Comparison of ENCODE assay signal across 18 cellular contexts in the genomic region with DNA sequence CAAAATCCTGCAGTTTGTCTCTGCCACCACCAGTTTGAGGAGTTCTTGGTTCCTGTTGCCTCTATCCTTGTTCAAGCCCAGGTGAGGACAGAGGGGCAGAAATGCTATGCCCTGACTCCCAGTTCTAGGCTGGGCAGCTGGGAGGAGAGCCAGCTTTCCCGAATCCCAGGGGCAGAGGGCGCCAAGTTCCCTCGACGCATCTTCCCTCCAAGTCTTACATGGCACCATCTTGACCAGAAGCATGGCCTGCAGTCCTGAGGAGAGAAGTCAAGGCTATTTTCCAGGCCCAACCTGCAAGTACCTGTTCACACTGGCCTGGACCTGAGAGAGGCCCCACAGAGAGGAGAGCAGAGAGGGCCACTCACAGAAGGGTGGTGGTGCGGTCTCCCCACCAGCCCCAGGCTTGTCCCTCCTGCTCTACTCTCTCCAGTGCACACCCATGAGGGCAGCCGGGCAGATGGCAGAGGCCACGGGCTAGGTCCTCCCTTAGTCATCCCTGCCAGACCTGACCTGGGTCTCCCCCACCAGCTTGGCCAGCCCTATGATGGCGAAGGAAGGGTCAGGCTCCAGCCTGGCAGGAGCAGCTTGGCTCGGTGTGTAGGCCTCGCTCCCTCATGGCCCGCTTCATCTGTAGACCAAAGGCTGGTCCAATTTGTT.
A peak's percentile ranks its signal among the peaks of the same experiment; 100 is the strongest.
DNase-seq lines count a peak whose midpoint lies in the region; ATAC-seq, FAIRE-seq and TF ChIP-seq lines count a peak whose summit lies in the region.
"Had no signal": no experiment of that assay in that cellular context is flagged by ENCODE, and none has a peak within 500 bp of the region (broad histone marks: within the 10 kb centered on the region; RNA-seq: fewer than 3 reads in every experiment).

No MANE protein-coding gene starts in this region.

- no peaks in the 10 kb centered on the region for H3K9me3 ChIP-seq in K562 (replicated peaks; ENCODE audit: control insufficient read depth, insufficient read depth, low read depth, low read length)
- no peaks in the 10 kb centered on the region for H3K9me3 ChIP-seq in H1 (ENCODE audit: insufficient read depth in 2 of 2, low read depth in 1 of 2, low read length in 1 of 2)

- no peaks in the 10 kb centered on the region for H3K27me3 Mint-ChIP-seq in neural crest cell (ENCODE audit: low read depth)
- H3K27me3 Mint-ChIP-seq in type B pancreatic cell, result peaks cover 19% of the 10 kb centered on the region

- CTCF ChIA-PET in K562 (lab: Yijun Ruan, JAX; ENCODE audit: low intra/inter-chr PET ratio) (interaction anchor here (0.7 kb wide), 1 partner anchor 145 kb away, joined by 3 read pairs; no protein-coding TSS in a partner anchor), H1 (lab: Charles Lee; ENCODE audit: partially characterized antibody) (interaction anchor here (0.8 to 1.2 kb wide), 8 partner anchors 9 to 141 kb away, joined by 3 to 5 read pairs (median 3); a partner anchor contains a TSS)

- no peaks in the 10 kb centered on the region for H3K79me1 ChIP-seq in H1 (ENCODE audit: low read depth, low read length)

- no peak overlapping the region for H2BK5ac ChIP-seq in H1 (ENCODE audit: low read depth, low read length)

- ATAC-seq in K562, result no peak

- H3K36me3 Mint-ChIP-seq in neural crest cell (ENCODE audit: low read depth) (no peaks in the 10 kb centered on the region), type B pancreatic cell (no peaks in the 10 kb centered on the region)

- H3K9ac ChIP-seq in K562 (ENCODE audit: insufficient read depth in 1 of 2, low read depth in 2 of 2, low read length in 2 of 2), result 0 out of 4 replicates have a peak overlapping the region, but pooled peaks of 1 of the 2 experiments have one; percentile 20
- no peak overlapping the region for H3K9ac ChIP-seq in H1 (replicated peaks in 1 of 4; ENCODE audit: extremely low read depth in 1 of 4, low read depth in 3 of 4, low read length in 3 of 4)

- H3K27me3 ChIP-seq in K562 (ENCODE audit: control insufficient read depth in 2 of 2, insufficient read depth in 2 of 2, low read length in 2 of 2), result no peaks in the 10 kb centered on the region
- H3K27me3 ChIP-seq in H1 (replicated peaks in 1 of 4; ENCODE audit: control insufficient read depth in 3 of 4, extremely low read depth in 1 of 4, insufficient read depth in 3 of 4, low read length in 3 of 4), result peaks cover 0 to 8% (median 4%) of the 10 kb centered on the region in 4 experiments; a peak in 4 of 7 replicates

- in situ Hi-C loops in K562 (cut with MboI), result no loop called here
- in situ Hi-C loops in GM13976 (cut with MboI; ENCODE audit: low sequenced_read_pairs, unreplicated experiment), result no loop called here

- intact Hi-C loops in K562 (cut with micrococcal nuclease), result no loop called here

- TF ChIP-seq POLR2A in K562 (conservative IDR thresholded peaks at IDR 0.05) (no peak), H1 (IDR thresholded peaks at IDR 0.05; ENCODE audit: control extremely low read depth in 1 of 2, low read depth in 2 of 2, low read length in 2 of 2) (no peak)

- no peak overlapping the region for H3K27ac Mint-ChIP-seq in neural crest cell (ENCODE audit: unreplicated experiment)
- no peak overlapping the region for H3K27ac Mint-ChIP-seq in type B pancreatic cell
- H3K27ac Mint-ChIP-seq: CD4-positive, CD25-positive, alpha-beta regulatory T cell had no signal

- H3K4me3 Mint-ChIP-seq in neural crest cell (peak overlapping the region; percentile 32), type B pancreatic cell (peak overlapping the region; percentile 6)
- H3K4me3 Mint-ChIP-seq: CD4-positive, CD25-positive, alpha-beta regulatory T cell had no signal

- H3K9me1 ChIP-seq in K562 (ENCODE audit: control insufficient read depth, insufficient read depth, low read length), result no peaks in the 10 kb centered on the region

- H3K36me3 ChIP-seq in K562 (ENCODE audit: control insufficient read depth, insufficient read depth, low read length), result peaks cover 5% of the 10 kb centered on the region; the same call in 2 of the 3 replicates
- H3K36me3 ChIP-seq in H1 (ENCODE audit: control insufficient read depth in 2 of 4, insufficient read depth in 4 of 4, low read length in 3 of 4), result no peaks in the 10 kb centered on the region

- peak overlapping the region; percentile 1; the same call in 1 of the 2 replicates for H4K8ac ChIP-seq in H1 (ENCODE audit: extremely low read depth, insufficient read depth, low read length)

- H3K9me3 Mint-ChIP-seq in neural crest cell (peaks cover 9% of the 10 kb centered on the region), type B pancreatic cell (peaks cover 10% of the 10 kb centered on the region)

- TF ChIP-seq CTCF in K562 (IDR thresholded peaks at IDR 0.05 in 2 of 3, conservative IDR thresholded peaks at IDR 0.05 in 1 of 3; ENCODE audit: insufficient read depth in 2 of 3, low read depth in 1 of 3, low read length in 3 of 3) (no peak), H1 (IDR thresholded peaks at IDR 0.05; ENCODE audit: control extremely low read depth in 1 of 3, insufficient read depth in 1 of 3, low read depth in 1 of 3, low read length in 3 of 3) (peak in 2 of 3 experiments; percentile 21 to 29; a peak in 2 of 4 replicates), neural crest cell (conservative IDR thresholded peaks at IDR 0.05) (no peak), type B pancreatic cell (conservative IDR thresholded peaks at IDR 0.05) (no peak), GM13976 (IDR thresholded peaks at IDR 0.05; ENCODE audit: borderline replicate concordance, control extremely low read depth, extremely low read depth, insufficient read depth, missing control alignments) (no peak)

- no peak overlapping the region for H3K18ac ChIP-seq in H1 (ENCODE audit: extremely low read depth, low read length)

- H3K79me2 ChIP-seq in K562 (ENCODE audit: control insufficient read depth, insufficient read depth, low read length), result peaks cover 28% of the 10 kb centered on the region
- no peaks in the 10 kb centered on the region for H3K79me2 ChIP-seq in H1 (ENCODE audit: control insufficient read depth in 1 of 2, insufficient read depth in 2 of 2, low read length in 2 of 2)

- no peak overlapping the region for H3K27ac ChIP-seq in K562 (ENCODE audit: extremely low read depth, low read depth, low read length)
- H3K27ac ChIP-seq in H1 (ENCODE audit: low read depth, low read length), result no peak overlapping the region
- H3K27ac ChIP-seq: PC-9 had no signal

- H4K20me1 ChIP-seq in K562 (replicated peaks; ENCODE audit: control insufficient read depth, insufficient read depth, low read length), result no peaks in the 10 kb centered on the region; the same call in 1 of the 2 replicates
- peaks cover 0 to 2% of the 10 kb centered on the region in 2 experiments for H4K20me1 ChIP-seq in H1 (replicated peaks in 1 of 2; ENCODE audit: control insufficient read depth in 1 of 2, insufficient read depth in 2 of 2, low read length in 2 of 2)

- no peak for FAIRE-seq in K562 (lab: Jason Lieb, UNC)
- no peak for FAIRE-seq in H1 (lab: Jason Lieb, UNC)

- no peak overlapping the region for H4K91ac ChIP-seq in H1 (replicated peaks; ENCODE audit: insufficient read length, low read length)

- H3K23ac ChIP-seq in H1 (ENCODE audit: insufficient read length), result no peak overlapping the region

- H3K23me2 ChIP-seq in H1 (ENCODE audit: low read depth, low read length), result no peaks in the 10 kb centered on the region; the same call in 1 of the 2 replicates

- WGBS in K562 (ENCODE audit: insufficient coverage, low coverage, missing lambda C conversion rate), result 100% methylated on average over 7 of the region's 11 CpGs
- WGBS in H1 (ENCODE audit: extremely low coverage in 1 of 2, insufficient coverage in 1 of 2, insufficient read length in 1 of 2, insufficient replicate concordance in 2 of 2, low coverage in 1 of 2, low lambda C conversion rate in 2 of 2, missing lambda C conversion rate in 1 of 2), 2 experiments, result 94% methylated on average over 11 of the region's 11 CpGs; no CpG with 5 or more reads in 1 of the 2 experiments

- H3K4me1 Mint-ChIP-seq in neural crest cell (peaks cover 15% of the 10 kb centered on the region), type B pancreatic cell (ENCODE audit: unreplicated experiment) (peaks cover 13% of the 10 kb centered on the region)

- H2BK120ac ChIP-seq in H1 (replicated peaks; ENCODE audit: low read depth, low read length), result no peak overlapping the region

- no peak overlapping the region for H2BK12ac ChIP-seq in H1 (ENCODE audit: low read depth, low read length)

- no TSS peak for BruUV-seq in K562 (replicated peaks; lab: Mats Ljungman, UMichigan)

- H3K14ac ChIP-seq in H1 (ENCODE audit: insufficient read length), result no peak overlapping the region

- DNase-seq in K562 (ENCODE audit: extremely low read depth in 1 of 4, low spot score in 3 of 4) (no peak), H1 (ENCODE audit: low read depth in 1 of 2, low spot score in 2 of 2) (no peak), neural crest cell (ENCODE audit: low read depth, low spot score) (no peak), type B pancreatic cell (ENCODE audit: extremely low spot score, unreplicated experiment) (no peak), hepatic stellate cell (ENCODE audit: low spot score) (no peak), GM13976 (ENCODE audit: low spot score) (no peak), GDM1 (lab: John Stamatoyannopoulos, UW) (no peak)
- DNase-seq: CD4-positive, CD25-positive, alpha-beta regulatory T cell; EL; GOT3; Kasumi-1; NCI-H1417; NCI-H1694 treated with DMSO at 0.1 percent for 48 hours; NCI-H2081 treated with DMSO at 0.1 percent for 48 hours; NCI-H2171 treated with DMSO at 0.1 percent for 48 hours; PC-9; RPMI8226; SHP77 had no signal

- H3K4ac ChIP-seq in H1 (replicated peaks; ENCODE audit: insufficient read length, low read depth, low read length), result no peak overlapping the region

- TF ChIP-seq RAD21 in K562 (CRISPR knock-in tag; conservative IDR thresholded peaks at IDR 0.05 in 1 of 2, IDR thresholded peaks at IDR 0.05 in 1 of 2), result no peak
- TF ChIP-seq RAD21 in H1 (IDR thresholded peaks at IDR 0.05 in 1 of 2, conservative IDR thresholded peaks at IDR 0.05 in 1 of 2; ENCODE audit: low read depth in 2 of 2, low read length in 2 of 2), result peak in 1 of 2 experiments; percentile 30; a peak in 1 of 4 replicates

- no peak overlapping the region for H2BK20ac ChIP-seq in H1 (ENCODE audit: low read length)

- H3K4me2 ChIP-seq in K562 (ENCODE audit: insufficient read depth, low read length), result no peak overlapping the region
- H3K4me2 ChIP-seq in H1 (ENCODE audit: insufficient read depth in 1 of 2, low read depth in 2 of 2, low read length in 2 of 2), result no peak overlapping the region
- H3K4me2 ChIP-seq: PC-9 had no signal

- H3K4me3 ChIP-seq in K562 (no peak overlapping the region), H1 (ENCODE audit: extremely low read depth in 1 of 4, insufficient read depth in 2 of 4, low read depth in 3 of 4, low read length in 4 of 4) (no peak overlapping the region)
- H3K4me3 ChIP-seq: PC-9 had no signal

- H3K56ac ChIP-seq in H1 (replicated peaks; ENCODE audit: insufficient read length, low read depth, low read length), result no peak overlapping the region

- TF ChIP-seq EP300 in K562 (IDR thresholded peaks at IDR 0.05; ENCODE audit: low read length) (no peak), H1 (IDR thresholded peaks at IDR 0.05; ENCODE audit: borderline replicate concordance in 1 of 2, low read depth in 2 of 2, low read length in 2 of 2) (no peak)

- H2BK15ac ChIP-seq in H1 (ENCODE audit: low read length), result no peak overlapping the region

- H3K4me1 ChIP-seq in K562 (replicated peaks in 1 of 2; ENCODE audit: control insufficient read depth in 2 of 2, insufficient read depth in 2 of 2, low read length in 2 of 2), result peaks cover 13 to 14% of the 10 kb centered on the region in 2 experiments; a peak in 4 of 5 replicates
- peaks cover 0 to 2% (median 0%) of the 10 kb centered on the region in 4 experiments; a peak in 1 of 7 replicates for H3K4me1 ChIP-seq in H1 (replicated peaks in 1 of 4; ENCODE audit: control insufficient read depth in 3 of 4, insufficient read depth in 4 of 4, low read length in 3 of 4)

- H2AK5ac ChIP-seq in H1 (ENCODE audit: low read depth, low read length), result no peak overlapping the region

- H2AFZ ChIP-seq in K562 (ENCODE audit: low read depth, low read length) (peak overlapping the region; percentile 88), H1 (ENCODE audit: low read length) (no peak overlapping the region)
- H2AFZ ChIP-seq: PC-9 had no signal

- no peak overlapping the region for H4K5ac ChIP-seq in H1 (ENCODE audit: insufficient read length, low read depth, low read length)

- POLR2A ChIA-PET in K562 (lab: Yijun Ruan, JAX), result no interaction called here
- POLR2A ChIA-PET in H1 (lab: Charles Lee; ENCODE audit: partially characterized antibody), result interaction anchor here (0.6 kb wide), 1 partner anchor 212 kb away, joined by 3 read pairs; no protein-coding TSS in a partner anchor

Comparison
In these comparisons a context has a peak if more than half of its experiments do, and no peak if none do; other contexts are left out.
1. CTCF ChIP-seq: peak in H1 (2 of 3); none in K562 (0 of 3), neural crest cell (single experiment), type B pancreatic cell (single experiment) and GM13976 (single experiment).